1 cellular context compared by ENCODE assay signal in the genomic region with DNA sequence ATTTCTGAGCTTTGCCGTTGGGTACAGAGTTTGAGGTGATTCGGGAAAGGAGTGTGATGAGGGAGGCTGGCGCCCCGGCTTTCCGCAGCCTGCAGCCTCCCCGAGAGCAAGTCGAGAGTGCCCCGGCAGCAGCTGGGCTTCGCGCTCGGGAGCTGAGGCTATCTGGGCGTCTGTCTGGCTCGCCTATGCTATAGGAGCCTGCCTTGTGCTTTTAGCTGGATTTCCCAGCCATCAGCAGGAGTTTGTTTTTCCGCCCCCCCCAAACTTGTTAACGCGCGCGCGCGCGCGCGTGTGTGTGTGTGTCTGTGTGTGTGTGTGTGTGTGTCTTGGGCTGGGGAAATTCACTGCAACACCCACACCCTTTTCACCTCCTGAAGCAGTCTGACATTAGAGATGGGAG.
TF ChIP-seq lines count a peak whose summit lies in the region.

No MANE protein-coding gene starts in this region.

TF ChIP-seq in HepG2, 621 proteins besides CTCF, POLR2A, EP300 and RAD21:
- TF ChIP-seq, protein P1, sequence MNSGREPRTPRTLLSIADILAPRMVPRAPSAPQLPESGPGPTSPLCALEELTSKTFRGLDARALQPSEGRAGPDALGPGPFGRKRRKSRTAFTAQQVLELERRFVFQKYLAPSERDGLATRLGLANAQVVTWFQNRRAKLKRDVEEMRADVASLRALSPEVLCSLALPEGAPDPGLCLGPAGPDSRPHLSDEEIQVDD (CRISPR knock-in tag; IDR thresholded peaks at IDR 0.05; ENCODE audit: borderline replicate concordance) = no peak
- TF ChIP-seq SALL2 (CRISPR knock-in tag; IDR thresholded peaks at IDR 0.05) = no peak
- TF ChIP-seq HES4 (CRISPR knock-in tag; IDR thresholded peaks at IDR 0.05; ENCODE audit: borderline replicate concordance) = no peak
- no peak for TF ChIP-seq ZNF557 (CRISPR knock-in tag; IDR thresholded peaks at IDR 0.05)
- TF ChIP-seq, protein P2, sequence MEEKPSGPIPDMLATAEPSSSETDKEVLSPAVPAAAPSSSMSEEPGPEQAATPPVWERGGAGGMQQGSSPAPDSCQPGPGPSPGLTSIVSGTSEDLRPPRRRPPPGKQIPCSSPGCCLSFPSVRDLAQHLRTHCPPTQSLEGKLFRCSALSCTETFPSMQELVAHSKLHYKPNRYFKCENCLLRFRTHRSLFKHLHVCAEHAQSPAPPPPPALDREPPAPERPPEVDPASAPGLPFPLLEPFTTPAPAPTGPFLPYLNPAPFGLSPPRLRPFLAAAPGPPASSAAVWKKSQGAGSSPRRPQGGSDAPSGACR (CRISPR knock-in tag; IDR thresholded peaks at IDR 0.05) = no peak
- TF ChIP-seq ZNF331 (CRISPR knock-in tag; IDR thresholded peaks at IDR 0.05) = no peak
- TF ChIP-seq ATM (IDR thresholded peaks at IDR 0.05; ENCODE audit: borderline replicate concordance) = no peak
- no peak for TF ChIP-seq ZNF354B (CRISPR knock-in tag; IDR thresholded peaks at IDR 0.05)
- TF ChIP-seq ZMYM3 (CRISPR knock-in tag; IDR thresholded peaks at IDR 0.05) = no peak
